ENCODE assay signal across 18 cellular contexts in genomic region chr13:32080328-32080744, GRCh38. TPM values are rescaled to one million over a fixed set of nuclear protein-coding genes. Genes with fewer than 3 reads are reported as not detected.
A peak's percentile ranks its signal among the peaks of the same experiment; 100 is the strongest.
DNase-seq lines count a peak whose midpoint lies in the region; ATAC-seq and TF ChIP-seq lines count a peak whose summit lies in the region.
"Had no signal": no experiment of that assay in that cellular context is flagged by ENCODE, and none has a peak within 500 bp of the region (broad histone marks: within the 10 kb centered on the region; RNA-seq: fewer than 3 reads in every experiment).

No MANE protein-coding gene starts in this region.

- H3K9me3 ChIP-seq in heart left ventricle (no peaks in the 10 kb centered on the region), lower lobe of right lung (no peaks in the 10 kb centered on the region), sigmoid colon (no peaks in the 10 kb centered on the region)
- H3K9me3 ChIP-seq: SJSA1 had no signal

- 76 to 83% (median 81%) methylated on average over 1 of the region's 1 CpG for WGBS in heart left ventricle, 4 donors
- 17 to 44% methylated on average over 1 of the region's 1 CpG for WGBS in sigmoid colon, 2 donors

- H3K36me3 ChIP-seq in heart left ventricle: peaks cover 0 to 26% (median 0%) of the 10 kb centered on the region in 9 donors
- H3K36me3 ChIP-seq in lower lobe of right lung: peaks cover 3% of the 10 kb centered on the region
- H3K36me3 ChIP-seq in sigmoid colon: peaks cover 0 to 9% (median 2%) of the 10 kb centered on the region in 4 donors
- H3K36me3 ChIP-seq: SJSA1 had no signal

- no peak for TF ChIP-seq EP300 in sigmoid colon (IDR thresholded peaks at IDR 0.05)

- no peak for TF ChIP-seq CTCF in heart left ventricle (IDR thresholded peaks at IDR 0.05)
- no peak for TF ChIP-seq CTCF in NB4 (IDR thresholded peaks at IDR 0.05; ENCODE audit: low read depth, low read length)
- no peak for TF ChIP-seq CTCF in lower lobe of right lung (IDR thresholded peaks at IDR 0.05)
- TF ChIP-seq CTCF in sigmoid colon (IDR thresholded peaks at IDR 0.05): no peak

- H3K4me1 ChIP-seq in heart left ventricle: peaks cover 3 to 77% (median 28%) of the 10 kb centered on the region in 12 donors
- no peaks in the 10 kb centered on the region for H3K4me1 ChIP-seq in lower lobe of right lung
- H3K4me1 ChIP-seq in sigmoid colon: peaks cover 0 to 10% (median 0%) of the 10 kb centered on the region in 4 donors

- intact Hi-C loops in heart left ventricle (cut with DNase I): loop anchor here in 1 of 10 donors (10.0 kb wide), 1 partner anchor 54 kb away; no protein-coding TSS in a partner anchor
- intact Hi-C loops in cardiac septum (cut with DNase I): no loop called here
- intact Hi-C loops in lower lobe of right lung (cut with DNase I): no loop called here
- intact Hi-C loops in sigmoid colon (cut with DNase I): no loop called here

- TF ChIP-seq POLR2A in heart left ventricle (IDR thresholded peaks at IDR 0.05) (no peak), NB4 (IDR thresholded peaks at IDR 0.05; ENCODE audit: extremely low read depth, insufficient read length) (no peak), sigmoid colon (IDR thresholded peaks at IDR 0.05) (no peak)

- H3K27ac ChIP-seq in heart left ventricle (peak overlapping the region in 8 of 12 donors; percentile 8 to 61 (median 32)), lower lobe of right lung (no peak overlapping the region), sigmoid colon (no peak overlapping the region)
- H3K27ac ChIP-seq: KMS-11, SJSA1 had no signal

- H3K27me3 ChIP-seq in heart left ventricle (no peaks in the 10 kb centered on the region), lower lobe of right lung (ENCODE audit: low read depth) (no peaks in the 10 kb centered on the region), sigmoid colon (no peaks in the 10 kb centered on the region)
- H3K27me3 ChIP-seq: SJSA1 had no signal

- no peak for DNase-seq in heart left ventricle
- DNase-seq in cardiac septum (ENCODE audit: low spot score): no peak
- DNase-seq in NB4 (ENCODE audit: low read depth): peak; percentile 35
- DNase-seq in lower lobe of right lung: no peak
- no peak for DNase-seq in sigmoid colon
- no peak for DNase-seq in T1000 (lab: John Stamatoyannopoulos, UW)
- DNase-seq: GOT3; MM.1S; NCI-H1105 treated with DMSO at 0.1 percent for 48 hours; NCI-H1930; NCI-H2171 treated with DMSO at 0.1 percent for 48 hours; NCI-H524 treated with DMSO at 0.1 percent for 48 hours; NK-92 treated with Interleukin-12 subunit alpha and Interleukin-12 subunit beta, amount 100 ng/mL, for 24 hours; OCI-M1; RPMI8226 had no signal

- ATAC-seq in heart left ventricle (peak in 2 of 4 donors; percentile 31 to 34), lower lobe of right lung (peak; percentile 39 to 48), HG03457 (IDR thresholded peaks at IDR 0.05; ENCODE audit: unreplicated experiment) (no peak)

- H3K4me3 ChIP-seq in heart left ventricle (no peak overlapping the region), NB4 (ENCODE audit: low read depth, low read length) (no peak overlapping the region), lower lobe of right lung (no peak overlapping the region), sigmoid colon (no peak overlapping the region)
- H3K4me3 ChIP-seq: SJSA1 had no signal

RNA-seq across cellular contexts. Expression of gene FRY, which starts 48.8 kb away (rescaled TPM):
- 100 to 1,000 TPM; 108 to 237 (median 168) TPM for total RNA-seq in heart left ventricle
- polyA plus RNA-seq in heart left ventricle: 10 to 100 TPM; 21.6 to 43.7 TPM
- total RNA-seq in cardiac septum: 202 TPM
- total RNA-seq in lower lobe of right lung: 93.7 TPM
- total RNA-seq in sigmoid colon: 100 to 1,000 TPM in 2 of 4 donors, 10 to 100 TPM in 2; 26.7 to 118 (median 87.6) TPM
- 1 to 10 TPM; 1.4 to 5.5 (median 2.4) TPM for polyA plus RNA-seq in sigmoid colon

Comparison
In these comparisons a context has a peak if more than half of its experiments do, and no peak if none do; other contexts are left out.
1. H3K27ac ChIP-seq: peak in heart left ventricle (8 of 12); none in lower lobe of right lung (single experiment) and sigmoid colon (0 of 4).